18 cellular contexts compared by ENCODE assay signal in the genomic region with DNA sequence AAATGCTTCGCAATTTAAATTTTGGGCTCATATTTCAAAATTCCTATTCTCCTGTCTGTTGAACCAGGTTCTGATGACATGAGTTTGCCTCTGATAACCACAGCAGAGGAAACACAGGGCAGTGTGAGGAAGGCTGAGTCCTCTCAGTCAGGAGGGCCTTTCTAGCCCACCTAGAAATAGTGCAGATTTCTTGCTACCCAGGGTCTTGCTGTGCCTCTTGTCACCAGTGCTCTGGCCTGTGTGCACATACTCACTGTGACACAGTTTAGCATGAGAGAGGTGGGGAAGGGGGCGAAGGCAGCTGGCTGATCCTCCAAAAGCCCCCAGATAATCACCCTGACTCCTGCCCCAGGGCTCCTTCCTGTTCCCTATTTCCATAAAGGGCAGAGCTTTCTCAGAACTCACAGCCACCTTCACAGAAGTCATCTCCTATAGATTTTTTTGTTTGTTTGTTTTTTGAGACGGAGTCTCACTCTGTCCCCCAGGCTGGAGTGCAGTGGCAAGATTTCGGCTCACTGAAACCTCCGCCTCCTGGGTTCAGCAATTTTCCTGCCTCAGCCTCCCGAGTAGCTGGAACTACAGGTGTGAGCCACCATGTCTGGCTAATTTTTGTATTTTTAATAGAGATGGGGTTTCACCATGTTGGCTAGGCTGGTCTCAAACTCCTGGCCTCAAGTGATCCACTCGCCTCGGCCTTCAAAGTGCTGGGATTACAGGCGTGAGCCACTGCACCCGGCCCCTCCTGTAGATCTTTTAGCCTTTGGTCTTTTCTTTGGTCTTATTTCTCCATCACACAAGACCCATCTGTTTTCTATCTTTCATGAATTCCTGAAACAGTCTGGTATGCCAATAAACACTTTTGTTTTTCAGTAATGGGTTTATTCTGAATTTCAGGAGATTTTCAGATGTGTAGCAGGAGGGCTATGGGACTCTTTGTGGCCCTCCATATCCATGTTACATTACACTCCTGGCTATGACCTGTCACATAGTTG. TPM values are rescaled to one million over a fixed set of nuclear protein-coding genes. Genes with fewer than 3 reads are reported as not detected.
DNase-seq lines count a peak whose midpoint lies in the region; ATAC-seq and TF ChIP-seq lines count a peak whose summit lies in the region.
"Had no signal": no experiment of that assay in that cellular context is flagged by ENCODE, and none has a peak within 500 bp of the region (broad histone marks: within the 10 kb centered on the region; RNA-seq: fewer than 3 reads in every experiment).

No MANE protein-coding gene starts in this region.

- no peaks in the 10 kb centered on the region for H3K79me2 ChIP-seq in HCT116 (ENCODE audit: insufficient read depth, low read length)

- H3K27ac ChIP-seq in HCT116 (ENCODE audit: low read depth, low read length), result no peak overlapping the region
- peak overlapping the region in 16 of 21 experiments; percentile 1 to 88 (median 74) for H3K27ac ChIP-seq in skin epidermis
- H3K27ac ChIP-seq: thyroid gland had no signal

- ATAC-seq in HCT116 (no peak), HG03442 (IDR thresholded peaks at IDR 0.05; ENCODE audit: unreplicated experiment) (no peak)
- ATAC-seq: activated CD4-positive, alpha-beta T cell treated with anti-CD3 and anti-CD28 coated beads for 36 hours had no signal

- H3K4me3 ChIP-seq in HCT116 (replicated peaks in 1 of 2; ENCODE audit: low read depth in 1 of 2, low read length in 2 of 2), result no peak overlapping the region
- no peak overlapping the region for H3K4me3 ChIP-seq in adipocyte (ENCODE audit: low read length)
- no peak overlapping the region for H3K4me3 ChIP-seq in skin epidermis
- H3K4me3 ChIP-seq: thyroid gland had no signal

- no peak overlapping the region for H3K9ac ChIP-seq in HCT116 (ENCODE audit: low read length)
- H3K9ac ChIP-seq in adipocyte (ENCODE audit: low read length), result peak overlapping the region; percentile 88

- no peak overlapping the region for H3K4me2 ChIP-seq in HCT116 (ENCODE audit: low read length)

- no peaks in the 10 kb centered on the region for H3K9me3 ChIP-seq in HCT116 (ENCODE audit: control insufficient read depth in 1 of 2, insufficient read depth in 1 of 2, low read depth in 1 of 2, low read length in 2 of 2)
- H3K9me3 ChIP-seq in adipocyte (ENCODE audit: control insufficient read depth, low read length), result no peaks in the 10 kb centered on the region
- H3K9me3 ChIP-seq: thyroid gland had no signal

- no peak overlapping the region for H2AFZ ChIP-seq in HCT116 (ENCODE audit: low read depth, low read length, poor library complexity, severe bottlenecking)

- BruUV-seq in HCT116 (replicated peaks; lab: Mats Ljungman, UMichigan), result no TSS peak

- H3K4me3 Mint-ChIP-seq in activated CD4-positive, alpha-beta memory T cell treated with anti-CD3 and anti-CD28 coated beads for 36 hours, result no peak overlapping the region
- H3K4me3 Mint-ChIP-seq: activated CD4-positive, alpha-beta T cell treated with anti-CD3 and anti-CD28 coated beads for 36 hours; naive B cell had no signal

- no peaks in the 10 kb centered on the region for H3K9me2 ChIP-seq in HCT116 (ENCODE audit: insufficient read depth)

- no peak for DNase-seq in HCT116 (ENCODE audit: low read depth, low spot score)
- DNase-seq in adipocyte (ENCODE audit: low read depth), result peak; percentile 28
- DNase-seq in iris pigment epithelial cell (ENCODE audit: low read depth), result peak; percentile 39
- DNase-seq in iPS-NIHi11 (ENCODE audit: low spot score), result no peak
- DNase-seq in activated CD4-positive, alpha-beta memory T cell treated with anti-CD3 and anti-CD28 coated beads for 36 hours, result no peak
- no peak for DNase-seq in NCI-H524 (lab: John Stamatoyannopoulos, UW)
- DNase-seq: activated CD4-positive, alpha-beta T cell treated with anti-CD3 and anti-CD28 coated beads for 36 hours; activated T-cell treated with anti-CD3 and anti-CD28 coated beads, Interleukin-2, amount 50 U/mL, for 1 hour; AML-193; central memory CD4-positive, alpha-beta T cell; GF-D8; naive B cell; NCI-H2107; NCI-H774; T-helper 1 cell; thyroid gland had no signal

- RAD21 ChIA-PET in HCT116 (lab: Charles Lee; ENCODE audit: low non-redundant PET in 1 of 2, low total read pairs in 2 of 2, uncharacterized antibody in 2 of 2, unreplicated experiment in 2 of 2), result no interaction called here

- H3K36me3 ChIP-seq in HCT116 (ENCODE audit: control insufficient read depth in 1 of 2, insufficient read depth in 2 of 2, low read length in 2 of 2) (no peaks in the 10 kb centered on the region), adipocyte (ENCODE audit: control insufficient read depth, insufficient read depth, low read length, severe bottlenecking) (no peaks in the 10 kb centered on the region)
- H3K36me3 ChIP-seq: thyroid gland had no signal

- peaks cover 15% of the 10 kb centered on the region for H3K36me3 Mint-ChIP-seq in activated CD4-positive, alpha-beta memory T cell treated with anti-CD3 and anti-CD28 coated beads for 36 hours

- no peak for TF ChIP-seq POLR2A in HCT116 (IDR thresholded peaks at IDR 0.05; ENCODE audit: borderline replicate concordance, extremely low read depth, insufficient read depth, insufficient read length)

- no peak for TF ChIP-seq CTCF in HCT116 (IDR thresholded peaks at IDR 0.05 in 2 of 3, conservative IDR thresholded peaks at IDR 0.05 in 1 of 3; ENCODE audit: borderline replicate concordance in 1 of 3, insufficient read depth in 1 of 3, low read depth in 2 of 3, low read length in 2 of 3)

- H3K4me1 ChIP-seq in HCT116 (ENCODE audit: control insufficient read depth in 1 of 2, insufficient read depth in 2 of 2, low read length in 2 of 2), result peaks cover 10 to 32% of the 10 kb centered on the region in 2 experiments; a peak in 3 of 4 replicates
- H3K4me1 ChIP-seq in adipocyte (ENCODE audit: control insufficient read depth, insufficient read depth, low read length), result peaks cover 44% of the 10 kb centered on the region

- H3K27me3 ChIP-seq in HCT116 (ENCODE audit: insufficient read depth, low read length) (no peaks in the 10 kb centered on the region), adipocyte (replicated peaks; ENCODE audit: control insufficient read depth, insufficient read depth, low read length) (no peaks in the 10 kb centered on the region)
- H3K27me3 ChIP-seq: thyroid gland had no signal

- POLR2A ChIA-PET in HCT116 (lab: Charles Lee), result no interaction called here
- POLR2A ChIA-PET in activated CD4-positive, alpha-beta memory T cell treated with anti-CD3 and anti-CD28 coated beads for 36 hours (lab: Charles Lee), result no interaction called here

- intact Hi-C loops in HCT116 (cut with micrococcal nuclease), result no loop called here
- intact Hi-C loops in activated CD4-positive, alpha-beta memory T cell treated with anti-CD3 and anti-CD28 coated beads for 36 hours (cut with micrococcal nuclease), result no loop called here

- CTCF ChIA-PET in HCT116 (lab: Charles Lee), result no interaction called here
- CTCF ChIA-PET in activated CD4-positive, alpha-beta memory T cell treated with anti-CD3 and anti-CD28 coated beads for 36 hours (lab: Charles Lee), result interaction anchor here (1.1 kb wide), 1 partner anchor 12 kb away, joined by 4 read pairs; no protein-coding TSS in a partner anchor

- H3K4me1 Mint-ChIP-seq in activated CD4-positive, alpha-beta memory T cell treated with anti-CD3 and anti-CD28 coated beads for 36 hours (ENCODE audit: low read depth), result no peaks in the 10 kb centered on the region
- H3K4me1 Mint-ChIP-seq: activated CD4-positive, alpha-beta T cell treated with anti-CD3 and anti-CD28 coated beads for 36 hours; naive B cell had no signal

- no peaks in the 10 kb centered on the region for H3K9me3 Mint-ChIP-seq in activated CD4-positive, alpha-beta memory T cell treated with anti-CD3 and anti-CD28 coated beads for 36 hours
- H3K9me3 Mint-ChIP-seq: naive B cell had no signal

- no peaks in the 10 kb centered on the region for H3K27me3 Mint-ChIP-seq in activated CD4-positive, alpha-beta memory T cell treated with anti-CD3 and anti-CD28 coated beads for 36 hours
- H3K27me3 Mint-ChIP-seq: activated CD4-positive, alpha-beta T cell treated with anti-CD3 and anti-CD28 coated beads for 36 hours; naive B cell had no signal

- TF ChIP-seq RAD21 in HCT116 (IDR thresholded peaks at IDR 0.05; ENCODE audit: low read depth), result no peak

- no peak overlapping the region for H3K27ac Mint-ChIP-seq in activated CD4-positive, alpha-beta memory T cell treated with anti-CD3 and anti-CD28 coated beads for 36 hours
- H3K27ac Mint-ChIP-seq: activated CD4-positive, alpha-beta T cell treated with anti-CD3 and anti-CD28 coated beads for 36 hours had no signal

- no peaks in the 10 kb centered on the region; the same call in 1 of the 2 replicates for H4K20me1 ChIP-seq in HCT116 (ENCODE audit: insufficient read depth)

TF ChIP-seq in HCT116, 20 proteins besides CTCF, POLR2A, EP300 and RAD21:
- peak; percentile 12; the same call in 1 of the 2 replicates for TF ChIP-seq POLR2AphosphoS5 (IDR thresholded peaks at IDR 0.05; ENCODE audit: low read depth, low read length)
- TF ChIP-seq ATF3 (IDR thresholded peaks at IDR 0.05), result no peak

RNA-seq across cellular contexts. Expression of gene ERRFI1, which starts 23.5 kb away (rescaled TPM):
- total RNA-seq in HCT116 (2021; ENCODE audit: unreplicated experiment), result 777 TPM
- polyA plus RNA-seq in HCT116 (2012), result 536 and 725 TPM in 2 replicates
- 1 to 10 TPM; 1.5 to 1.9 TPM for total RNA-seq in activated CD4-positive, alpha-beta memory T cell treated with anti-CD3 and anti-CD28 coated beads for 36 hours

RNA-seq across cellular contexts. Expression of gene PARK7, which starts 41.1 kb away (rescaled TPM):
- total RNA-seq in HCT116 (2021; ENCODE audit: unreplicated experiment), result 370 TPM
- 294 and 378 TPM in 2 replicates for polyA plus RNA-seq in HCT116 (2012)
- total RNA-seq in activated CD4-positive, alpha-beta memory T cell treated with anti-CD3 and anti-CD28 coated beads for 36 hours, result 100 to 1,000 TPM; 429 to 457 TPM

Comparison
In these comparisons a context has a peak if more than half of its experiments do, and no peak if none do; other contexts are left out.
1. DNase-seq: peak in adipocyte (single experiment) and iris pigment epithelial cell (single experiment); none in HCT116 (single experiment), iPS-NIHi11 (single experiment), activated CD4-positive, alpha-beta memory T cell treated with anti-CD3 and anti-CD28 coated beads for 36 hours (single experiment) and NCI-H524 (0 of 2).
2. RNA of gene ERRFI1, which starts 23.5 kb away (total RNA-seq): 777 TPM in HCT116 (single experiment); 1.5 to 1.9 TPM in activated CD4-positive, alpha-beta memory T cell treated with anti-CD3 and anti-CD28 coated beads for 36 hours; every median in the first group is over 100 times any median in the second.